ENCODE assay signal across 8 cellular contexts in the genomic region with DNA sequence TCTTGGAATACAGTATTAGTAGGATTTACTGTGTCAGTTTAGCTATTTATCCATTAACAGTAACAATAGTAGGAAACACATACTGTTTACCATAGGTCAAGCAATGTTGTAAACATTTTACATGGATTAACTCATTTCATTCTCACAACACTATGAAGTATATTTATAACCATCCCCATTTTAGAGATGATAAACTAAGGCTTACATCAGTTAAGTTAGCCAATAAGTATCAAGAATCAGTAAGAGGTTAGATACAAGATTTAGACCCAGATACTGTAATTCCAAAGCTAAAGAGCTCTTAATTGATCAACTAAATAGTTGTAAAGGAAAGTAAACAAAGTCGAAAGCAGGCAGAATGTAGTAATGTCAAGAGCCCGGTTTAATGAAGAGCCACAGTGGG. TPM values are rescaled to one million over a fixed set of nuclear protein-coding genes. Genes with fewer than 3 reads are reported as not detected.
A peak's percentile ranks its signal among the peaks of the same experiment; 100 is the strongest.
DNase-seq lines count a peak whose midpoint lies in the region; FAIRE-seq and TF ChIP-seq lines count a peak whose summit lies in the region.

No MANE protein-coding gene starts in this region.

- H3K27ac Mint-ChIP-seq in Calu3 (ENCODE audit: unreplicated experiment) (peak overlapping the region; percentile 95), endothelial cell (ENCODE audit: unreplicated experiment) (peak overlapping the region; percentile 78), osteocyte (ENCODE audit: unreplicated experiment) (no peak overlapping the region)

- TF ChIP-seq CTCF in Calu3 (IDR thresholded peaks at IDR 0.05; ENCODE audit: unreplicated experiment), result no peak
- no peak for TF ChIP-seq CTCF in endothelial cell (IDR thresholded peaks at IDR 0.05; ENCODE audit: unreplicated experiment)
- no peak for TF ChIP-seq CTCF in osteocyte (IDR thresholded peaks at IDR 0.05)

- DNase-seq in Calu3 (no peak), NCI-H69 (lab: John Stamatoyannopoulos, UW) (peak; percentile 21), endothelial cell (ENCODE audit: low spot score) (no peak), osteocyte (ENCODE audit: extremely low spot score, unreplicated experiment) (no peak), HuH-7.5 (ENCODE audit: low spot score) (no peak), RCC 7860 (ENCODE audit: low spot score) (no peak)
- no peak for DNase-seq in stimulated activated CD4-positive, alpha-beta T cell treated with anti-CD3 and anti-CD28 coated beads, Interleukin-4, amount 100 ng/mL, for 4 hours
- DNase-seq in activated CD4-positive, CD25-positive, alpha-beta regulatory T cell (lab: John Stamatoyannopoulos, UW), result no peak

- H3K36me3 Mint-ChIP-seq in Calu3 (ENCODE audit: insufficient read depth, unreplicated experiment) (peaks cover 21% of the 10 kb centered on the region), endothelial cell (ENCODE audit: low read depth, unreplicated experiment) (no peaks in the 10 kb centered on the region), osteocyte (ENCODE audit: unreplicated experiment) (peaks cover 10% of the 10 kb centered on the region)

- H3K4me1 Mint-ChIP-seq in Calu3 (ENCODE audit: low read depth, unreplicated experiment) (peaks cover 20% of the 10 kb centered on the region), endothelial cell (ENCODE audit: unreplicated experiment) (peaks cover 14% of the 10 kb centered on the region), osteocyte (ENCODE audit: unreplicated experiment) (peaks cover 21% of the 10 kb centered on the region)

- H3K27me3 Mint-ChIP-seq in Calu3 (ENCODE audit: unreplicated experiment) (no peaks in the 10 kb centered on the region), endothelial cell (ENCODE audit: unreplicated experiment) (no peaks in the 10 kb centered on the region), osteocyte (ENCODE audit: unreplicated experiment) (peaks cover 9% of the 10 kb centered on the region)

- H3K9me3 Mint-ChIP-seq in Calu3 (ENCODE audit: low read depth, unreplicated experiment) (no peaks in the 10 kb centered on the region), endothelial cell (ENCODE audit: unreplicated experiment) (no peaks in the 10 kb centered on the region), osteocyte (ENCODE audit: unreplicated experiment) (no peaks in the 10 kb centered on the region)

- intact Hi-C loops in Calu3 (cut with micrococcal nuclease; ENCODE audit: unreplicated experiment), result no loop called here

- CTCF ChIA-PET in Calu3 (lab: Charles Lee), result interaction anchor here (0.7 kb wide), 1 partner anchor 163 kb away, joined by 3 read pairs; no protein-coding TSS in a partner anchor

- BruUV-seq in Calu3 (replicated peaks; lab: Mats Ljungman, UMichigan), result no TSS peak

- H3K4me3 Mint-ChIP-seq in Calu3 (ENCODE audit: low read depth, unreplicated experiment) (peak overlapping the region; percentile 91), endothelial cell (ENCODE audit: unreplicated experiment) (peak overlapping the region; percentile 99), osteocyte (ENCODE audit: unreplicated experiment) (peak overlapping the region; percentile 100)

- FAIRE-seq in RCC 7860 (lab: Jason Lieb, UNC), result no peak

RNA-seq across cellular contexts. Expression of a gene that starts 1.1 kb away (rescaled TPM):
- total RNA-seq in Calu3 (2022) (24.8 and 25.6 TPM in 2 replicates), endothelial cell (ENCODE audit: unreplicated experiment) (24.2 TPM), osteocyte (29.5 and 30.8 TPM in 2 replicates)

RNA-seq across cellular contexts. Expression of a gene that starts 36.2 kb away (rescaled TPM):
- 0.17 and 0.22 TPM in 2 replicates for total RNA-seq in Calu3 (2022)
- not detected for total RNA-seq in endothelial cell (ENCODE audit: unreplicated experiment)
- 0.34 TPM in 1 of 2 replicates, not detected in the other for total RNA-seq in osteocyte

RNA-seq across cellular contexts. Expression of a gene that starts 56.3 kb away (rescaled TPM):
- total RNA-seq in Calu3 (2022) (56.1 and 56.6 TPM in 2 replicates), endothelial cell (ENCODE audit: unreplicated experiment) (42.3 TPM), osteocyte (25.1 and 32.5 TPM in 2 replicates)
